Comparison of ENCODE assay signal across 1 cellular context in the genomic region with DNA sequence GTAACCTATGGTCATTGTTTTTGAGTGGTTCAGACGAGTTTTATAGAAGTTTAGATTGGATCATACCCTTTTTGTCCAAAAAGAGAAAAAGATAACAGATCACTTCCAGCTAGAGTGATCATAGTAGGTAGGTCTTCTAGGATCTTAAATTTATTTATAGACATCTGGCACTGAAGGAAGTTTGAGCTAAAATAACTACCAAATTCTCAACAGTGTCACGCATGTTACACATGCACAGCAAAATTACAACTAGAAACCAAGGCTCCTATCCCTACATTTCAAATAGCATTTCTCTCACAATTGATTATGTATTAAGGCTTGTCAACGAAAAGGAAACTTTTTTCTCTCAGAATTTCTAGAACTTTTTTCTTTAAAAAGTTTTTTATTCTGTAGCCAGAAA.
TF ChIP-seq lines count a peak whose summit lies in the region.

No MANE protein-coding gene starts in this region.

TF ChIP-seq in HCT116, 20 proteins besides CTCF, POLR2A, EP300 and RAD21 (continued from another document):
- TF ChIP-seq TCF7L2 (IDR thresholded peaks at IDR 0.05; ENCODE audit: borderline replicate concordance, extremely low read depth, insufficient read depth, insufficient read length): no peak
- TF ChIP-seq ZNF274 (IDR thresholded peaks at IDR 0.05; ENCODE audit: low read depth, low read length): no peak
- no peak for TF ChIP-seq JUND (IDR thresholded peaks at IDR 0.05)
- TF ChIP-seq ZFX (IDR thresholded peaks at IDR 0.05): no peak
- TF ChIP-seq, protein P1, sequence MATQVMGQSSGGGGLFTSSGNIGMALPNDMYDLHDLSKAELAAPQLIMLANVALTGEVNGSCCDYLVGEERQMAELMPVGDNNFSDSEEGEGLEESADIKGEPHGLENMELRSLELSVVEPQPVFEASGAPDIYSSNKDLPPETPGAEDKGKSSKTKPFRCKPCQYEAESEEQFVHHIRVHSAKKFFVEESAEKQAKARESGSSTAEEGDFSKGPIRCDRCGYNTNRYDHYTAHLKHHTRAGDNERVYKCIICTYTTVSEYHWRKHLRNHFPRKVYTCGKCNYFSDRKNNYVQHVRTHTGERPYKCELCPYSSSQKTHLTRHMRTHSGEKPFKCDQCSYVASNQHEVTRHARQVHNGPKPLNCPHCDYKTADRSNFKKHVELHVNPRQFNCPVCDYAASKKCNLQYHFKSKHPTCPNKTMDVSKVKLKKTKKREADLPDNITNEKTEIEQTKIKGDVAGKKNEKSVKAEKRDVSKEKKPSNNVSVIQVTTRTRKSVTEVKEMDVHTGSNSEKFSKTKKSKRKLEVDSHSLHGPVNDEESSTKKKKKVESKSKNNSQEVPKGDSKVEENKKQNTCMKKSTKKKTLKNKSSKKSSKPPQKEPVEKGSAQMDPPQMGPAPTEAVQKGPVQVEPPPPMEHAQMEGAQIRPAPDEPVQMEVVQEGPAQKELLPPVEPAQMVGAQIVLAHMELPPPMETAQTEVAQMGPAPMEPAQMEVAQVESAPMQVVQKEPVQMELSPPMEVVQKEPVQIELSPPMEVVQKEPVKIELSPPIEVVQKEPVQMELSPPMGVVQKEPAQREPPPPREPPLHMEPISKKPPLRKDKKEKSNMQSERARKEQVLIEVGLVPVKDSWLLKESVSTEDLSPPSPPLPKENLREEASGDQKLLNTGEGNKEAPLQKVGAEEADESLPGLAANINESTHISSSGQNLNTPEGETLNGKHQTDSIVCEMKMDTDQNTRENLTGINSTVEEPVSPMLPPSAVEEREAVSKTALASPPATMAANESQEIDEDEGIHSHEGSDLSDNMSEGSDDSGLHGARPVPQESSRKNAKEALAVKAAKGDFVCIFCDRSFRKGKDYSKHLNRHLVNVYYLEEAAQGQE (IDR thresholded peaks at IDR 0.05; ENCODE audit: low read depth): no peak
- no peak for TF ChIP-seq POLR2AphosphoS5 (IDR thresholded peaks at IDR 0.05; ENCODE audit: low read depth, low read length)
- no peak for TF ChIP-seq EGR1 (IDR thresholded peaks at IDR 0.05; ENCODE audit: low read depth)
- TF ChIP-seq CBX3 (IDR thresholded peaks at IDR 0.05; ENCODE audit: low read depth): no peak
- TF ChIP-seq SRF (IDR thresholded peaks at IDR 0.05; ENCODE audit: low read depth): no peak
- TF ChIP-seq, protein P2, sequence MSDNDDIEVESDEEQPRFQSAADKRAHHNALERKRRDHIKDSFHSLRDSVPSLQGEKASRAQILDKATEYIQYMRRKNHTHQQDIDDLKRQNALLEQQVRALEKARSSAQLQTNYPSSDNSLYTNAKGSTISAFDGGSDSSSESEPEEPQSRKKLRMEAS (IDR thresholded peaks at IDR 0.05): no peak
- no peak for TF ChIP-seq FOSL1 (IDR thresholded peaks at IDR 0.05; ENCODE audit: low read depth)
- TF ChIP-seq SP1 (IDR thresholded peaks at IDR 0.05; ENCODE audit: low read depth): no peak
